In the genomic region with DNA sequence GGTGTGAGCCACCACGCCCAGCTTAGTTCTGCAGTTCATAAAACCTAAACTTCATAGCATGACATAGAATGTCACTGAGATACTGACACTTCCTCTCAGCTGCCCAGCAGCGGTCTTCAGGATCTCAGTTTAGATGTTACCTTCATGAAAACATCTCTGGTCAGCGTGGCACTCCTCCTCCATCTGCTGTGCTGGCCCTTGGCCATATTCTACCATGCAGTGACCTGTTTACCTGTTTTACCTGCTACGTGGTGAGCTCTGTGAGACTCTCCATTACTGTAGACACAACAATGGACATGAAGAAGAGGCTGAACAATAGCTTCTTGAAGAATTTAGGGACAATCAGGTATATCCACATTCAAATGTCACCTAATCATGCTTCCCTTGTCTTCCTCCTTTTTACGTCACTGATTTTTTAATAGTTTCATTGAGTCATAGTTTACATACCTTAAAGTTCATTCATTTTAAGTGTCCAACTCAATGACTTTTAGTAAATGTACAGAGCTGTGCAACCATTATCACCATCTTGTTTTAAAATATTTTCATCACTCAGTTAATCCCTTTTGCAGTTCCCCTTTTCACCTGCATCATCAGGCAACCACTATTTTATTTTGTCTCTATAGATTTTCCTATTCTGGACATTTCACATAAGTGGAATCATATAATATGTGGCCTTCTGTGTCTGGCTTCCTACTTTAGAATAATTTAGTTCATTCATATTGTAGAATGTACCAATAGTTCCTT, we compare ENCODE assay signal across 17 cellular contexts.
"Had no signal": no experiment of that assay in that cellular context is flagged by ENCODE, and none has a peak within 500 bp of the region (broad histone marks: within the 10 kb centered on the region; RNA-seq: fewer than 3 reads in every experiment).

No MANE protein-coding gene starts in this region.

- H3K9me3 ChIP-seq: colonic mucosa, gastroesophageal sphincter, heart left ventricle, left ventricle myocardium inferior, suprapubic skin, transverse colon, vagina had no signal

- H3K27ac ChIP-seq: colonic mucosa, gastroesophageal sphincter, heart left ventricle, left ventricle myocardium inferior, suprapubic skin, transverse colon, vagina, VCaP had no signal

- DNase-seq: activated CD4-positive, alpha-beta T cell treated with anti-CD3 and anti-CD28 coated beads for 1 hour; activated CD4-positive, alpha-beta T cell treated with anti-CD3 and anti-CD28 coated beads, Interleukin-2, amount 50 U/mL, for 48 hours; colonic mucosa; endodermal cell; erythroblast; heart left ventricle; left ventricle myocardium inferior; mammary epithelial cell; retina; stimulated activated naive CD8-positive, alpha-beta T cell treated with anti-CD3 and anti-CD28 coated beads, Interleukin-15, amount 100 ng/mL, for 72 hours; T-helper 2 cell; transverse colon had no signal

- H3K27ac Mint-ChIP-seq: activated naive CD8-positive, alpha-beta T cell; endodermal cell; stimulated activated naive CD8-positive, alpha-beta T cell treated with anti-CD3 and anti-CD28 coated beads, Interleukin-15, amount 100 ng/mL, for 72 hours had no signal

- ATAC-seq: gastroesophageal sphincter; heart left ventricle; stimulated activated naive CD8-positive, alpha-beta T cell treated with anti-CD3 and anti-CD28 coated beads, Interleukin-15, amount 100 ng/mL, for 72 hours had no signal

- H3K36me3 ChIP-seq: colonic mucosa had no signal

- H3K4me3 ChIP-seq: colonic mucosa, gastroesophageal sphincter, heart left ventricle, left ventricle myocardium inferior, suprapubic skin, transverse colon, vagina had no signal

- H3K4me1 ChIP-seq: colonic mucosa, gastroesophageal sphincter, suprapubic skin, vagina had no signal

- H3K9me3 Mint-ChIP-seq: endodermal cell; stimulated activated naive CD8-positive, alpha-beta T cell treated with anti-CD3 and anti-CD28 coated beads, Interleukin-15, amount 100 ng/mL, for 72 hours had no signal

- H3K27me3 ChIP-seq: colonic mucosa, gastroesophageal sphincter, heart left ventricle, suprapubic skin, transverse colon, vagina had no signal

- H3K4me3 Mint-ChIP-seq: activated naive CD8-positive, alpha-beta T cell; endodermal cell; stimulated activated naive CD8-positive, alpha-beta T cell treated with anti-CD3 and anti-CD28 coated beads, Interleukin-15, amount 100 ng/mL, for 72 hours had no signal

- H3K27me3 Mint-ChIP-seq: activated naive CD8-positive, alpha-beta T cell; stimulated activated naive CD8-positive, alpha-beta T cell treated with anti-CD3 and anti-CD28 coated beads, Interleukin-15, amount 100 ng/mL, for 72 hours had no signal
